11 cellular contexts compared by ENCODE assay signal in the genomic region with DNA sequence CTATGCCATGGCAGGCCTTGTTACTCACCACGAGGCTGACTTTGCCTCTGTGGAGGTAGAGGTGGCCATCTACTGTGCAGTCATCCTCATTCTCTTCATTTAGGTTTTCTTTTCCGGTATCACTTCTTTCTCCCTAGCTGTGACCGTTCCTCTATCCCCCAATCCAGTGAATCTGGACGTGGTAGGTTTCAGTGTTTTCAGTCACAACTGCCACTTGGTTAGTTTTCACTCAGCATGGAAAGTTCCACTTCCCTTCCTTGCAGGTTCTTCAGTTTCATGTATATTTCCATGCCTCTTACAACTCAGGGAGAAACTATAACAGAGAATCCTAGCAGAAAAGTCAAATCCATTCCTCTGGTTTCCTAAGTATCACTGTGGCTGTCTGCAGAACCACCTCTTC. TPM values are rescaled to one million over a fixed set of nuclear protein-coding genes. Genes with fewer than 3 reads are reported as not detected.
DNase-seq lines count a peak whose midpoint lies in the region; ATAC-seq and TF ChIP-seq lines count a peak whose summit lies in the region.
"Had no signal": no experiment of that assay in that cellular context is flagged by ENCODE, and none has a peak within 500 bp of the region (broad histone marks: within the 10 kb centered on the region; RNA-seq: fewer than 3 reads in every experiment).

No MANE protein-coding gene starts in this region.

- H3K9ac ChIP-seq in mammary epithelial cell (ENCODE audit: insufficient read depth, low read length), result no peak overlapping the region

- no peaks in the 10 kb centered on the region for H4K20me1 ChIP-seq in mammary epithelial cell (ENCODE audit: insufficient read depth, low read length)

- H3K4me3 Mint-ChIP-seq in MCF 10A (ENCODE audit: unreplicated experiment) (peak overlapping the region; percentile 95), progenitor cell of endocrine pancreas (ENCODE audit: low read depth) (no peak overlapping the region)

- CTCF ChIA-PET in MCF 10A (lab: Yijun Ruan, JAX), result interaction anchor here (1.0 to 1.9 kb wide), 6 partner anchors 8 to 117 kb away, joined by 3 to 12 read pairs (median 6); no protein-coding TSS in a partner anchor
- CTCF ChIA-PET in mammary epithelial cell (lab: Charles Lee; ENCODE audit: low non-redundant PET), result no interaction called here

- intact Hi-C loops in MCF 10A (cut with micrococcal nuclease), result no loop called here
- intact Hi-C loops in mammary epithelial cell (cut with micrococcal nuclease), result no loop called here
- intact Hi-C loops in left colon (cut with DNase I, micrococcal nuclease), result no loop called here

- H3K27ac ChIP-seq in mammary epithelial cell (ENCODE audit: insufficient read depth, low read depth, low read length), result no peak overlapping the region
- H3K27ac ChIP-seq in RWPE2 (ENCODE audit: poor library complexity, severe bottlenecking), result peak overlapping the region; percentile 72
- no peak overlapping the region for H3K27ac ChIP-seq in thymus (ENCODE audit: low read depth)
- H3K27ac ChIP-seq: ovary had no signal

- no peaks in the 10 kb centered on the region for H3K9me3 ChIP-seq in mammary epithelial cell (replicated peaks; ENCODE audit: insufficient read depth, low read length)
- no peaks in the 10 kb centered on the region for H3K9me3 ChIP-seq in RWPE2 (ENCODE audit: severe bottlenecking)
- no peaks in the 10 kb centered on the region for H3K9me3 ChIP-seq in thymus (ENCODE audit: control insufficient read depth)
- H3K9me3 ChIP-seq: ovary had no signal

- WGBS in mammary epithelial cell (ENCODE audit: low coverage, missing lambda C conversion rate), result 98% methylated on average over 4 of the region's 4 CpGs
- WGBS in thymus, result 86% methylated on average over 4 of the region's 4 CpGs

- H3K4me2 ChIP-seq in mammary epithelial cell (ENCODE audit: insufficient read depth, low read depth, low read length), result no peak overlapping the region

- ATAC-seq in RWPE2 (ENCODE audit: low read depth) (no peak), GM19452 (IDR thresholded peaks at IDR 0.05; ENCODE audit: unreplicated experiment) (no peak), left colon (no peak)

- H3K4me3 ChIP-seq in mammary epithelial cell (replicated peaks in 1 of 3; ENCODE audit: insufficient read depth in 1 of 3, low read depth in 2 of 3, low read length in 3 of 3), result no peak overlapping the region
- no peak overlapping the region for H3K4me3 ChIP-seq in RWPE2 (ENCODE audit: severe bottlenecking)
- peak overlapping the region; percentile 2 for H3K4me3 ChIP-seq in thymus (ENCODE audit: low read length)
- H3K4me3 ChIP-seq: ovary had no signal

- dilution Hi-C loops in mammary epithelial cell (cut with HindIII; ENCODE audit: low sequenced_read_pairs), result no loop called here

- in situ Hi-C loops in mammary epithelial cell (cut with MboI; ENCODE audit: low sequenced_read_pairs in 2 of 2), result no loop called here

- peaks cover 89% of the 10 kb centered on the region for H3K79me2 ChIP-seq in mammary epithelial cell (ENCODE audit: insufficient read depth, low read length)

- POLR2A ChIA-PET in MCF 10A (lab: Yijun Ruan, JAX), result interaction anchor here (0.9 to 6.1 kb wide), 8 partner anchors 9 to 184 kb away, joined by 3 to 62 read pairs (median 7); a partner anchor contains a TSS

- H3K27ac Mint-ChIP-seq in MCF 10A (ENCODE audit: low read depth, unreplicated experiment) (no peak overlapping the region), progenitor cell of endocrine pancreas (no peak overlapping the region)

- TF ChIP-seq CTCF in MCF 10A (IDR thresholded peaks at IDR 0.05; ENCODE audit: unreplicated experiment) (no peak), mammary epithelial cell (conservative IDR thresholded peaks at IDR 0.05 in 1 of 2, IDR thresholded peaks at IDR 0.05 in 1 of 2; ENCODE audit: extremely low read depth in 1 of 2, insufficient read depth in 1 of 2, low read depth in 1 of 2, low read length in 2 of 2) (no peak), RWPE2 (IDR thresholded peaks at IDR 0.05; ENCODE audit: poor library complexity, severe bottlenecking) (no peak), progenitor cell of endocrine pancreas (IDR thresholded peaks at IDR 0.05; ENCODE audit: unreplicated experiment) (no peak)

- H3K27me3 ChIP-seq in mammary epithelial cell (ENCODE audit: insufficient read depth, low read length) (no peaks in the 10 kb centered on the region), RWPE2 (ENCODE audit: insufficient read depth, poor library complexity, severe bottlenecking) (no peaks in the 10 kb centered on the region), thymus (ENCODE audit: control insufficient read depth, insufficient read depth) (no peaks in the 10 kb centered on the region)
- H3K27me3 ChIP-seq: ovary had no signal

- H3K9me3 Mint-ChIP-seq in MCF 10A (ENCODE audit: unreplicated experiment) (no peaks in the 10 kb centered on the region), progenitor cell of endocrine pancreas (ENCODE audit: low read depth) (no peaks in the 10 kb centered on the region)

- DNase-seq in MCF 10A (ENCODE audit: unreplicated experiment) (no peak), mammary epithelial cell (no peak), RWPE2 (ENCODE audit: low spot score) (no peak), globus pallidus (ENCODE audit: low spot score) (peak; percentile 8), progenitor cell of endocrine pancreas (ENCODE audit: low spot score, unreplicated experiment) (no peak), left colon (no peak)
- DNase-seq: NCI-H1694, ovary, SHP77 had no signal

- BruUV-seq in MCF 10A (replicated peaks; lab: Mats Ljungman, UMichigan) (no TSS peak), mammary epithelial cell (replicated peaks; lab: Mats Ljungman, UMichigan) (no TSS peak)

- H3K27me3 Mint-ChIP-seq in MCF 10A (ENCODE audit: insufficient read depth, unreplicated experiment) (no peaks in the 10 kb centered on the region), progenitor cell of endocrine pancreas (no peaks in the 10 kb centered on the region)

- peaks cover 9% of the 10 kb centered on the region for H3K36me3 ChIP-seq in mammary epithelial cell (ENCODE audit: insufficient read depth, low read length)
- H3K36me3 ChIP-seq in RWPE2 (ENCODE audit: low read depth), result peaks cover 34% of the 10 kb centered on the region
- H3K36me3 ChIP-seq in thymus (ENCODE audit: control insufficient read depth, insufficient read depth), result no peaks in the 10 kb centered on the region
- H3K36me3 ChIP-seq: ovary had no signal

- H3K4me1 ChIP-seq in mammary epithelial cell (ENCODE audit: insufficient read depth, low read length) (peaks cover 32% of the 10 kb centered on the region), RWPE2 (ENCODE audit: insufficient read depth, poor library complexity, severe bottlenecking) (peaks cover 34% of the 10 kb centered on the region), thymus (ENCODE audit: control insufficient read depth, insufficient read depth, low read length) (peaks cover 37% of the 10 kb centered on the region)

- H3K36me3 Mint-ChIP-seq in MCF 10A (ENCODE audit: insufficient read depth, unreplicated experiment) (peaks cover 22% of the 10 kb centered on the region), progenitor cell of endocrine pancreas (ENCODE audit: insufficient read depth) (peaks cover 14% of the 10 kb centered on the region)

- H3K4me1 Mint-ChIP-seq in MCF 10A (ENCODE audit: insufficient read depth, unreplicated experiment) (peaks cover 67% of the 10 kb centered on the region), progenitor cell of endocrine pancreas (ENCODE audit: low read depth) (peaks cover 29% of the 10 kb centered on the region)

- H2AFZ ChIP-seq in mammary epithelial cell (ENCODE audit: low read depth, low read length), result no peak overlapping the region

RNA-seq across cellular contexts. Expression of a gene that starts 1.9 kb away (rescaled TPM):
- total RNA-seq in MCF 10A (2022) (35.6 and 38.3 TPM in 2 replicates), mammary epithelial cell (10 to 100 TPM; 33.6 to 38.3 TPM), progenitor cell of endocrine pancreas (42.7 and 43.2 TPM in 2 replicates), left colon (10 to 100 TPM; 21.9 to 26.9 TPM)
- polyA plus RNA-seq in mammary epithelial cell (18.3 TPM), thymus (32.2 TPM)
- 9.7 TPM for polyA minus RNA-seq in mammary epithelial cell

RNA-seq across cellular contexts. Expression of a gene that starts 2.0 kb away (rescaled TPM):
- 22.4 and 27.9 TPM in 2 replicates for total RNA-seq in MCF 10A (2022)
- total RNA-seq in mammary epithelial cell, result 10 to 100 TPM; 16.3 to 20.8 TPM
- polyA plus RNA-seq in mammary epithelial cell, result 20.7 TPM
- polyA minus RNA-seq in mammary epithelial cell, result 21.7 TPM
- polyA plus RNA-seq in thymus, result 18.5 TPM
- 23.2 and 25.4 TPM in 2 replicates for total RNA-seq in progenitor cell of endocrine pancreas
- total RNA-seq in left colon, result 10 to 100 TPM; 12.5 to 12.8 TPM

RNA-seq across cellular contexts. Expression of a gene that starts 30.6 kb away (rescaled TPM):
- total RNA-seq in MCF 10A (2022) (41.0 and 58.9 TPM in 2 replicates), mammary epithelial cell (10 to 100 TPM; 35.7 to 38.3 TPM), progenitor cell of endocrine pancreas (36.4 and 38.7 TPM in 2 replicates), left colon (10 to 100 TPM; 27.9 to 30.7 TPM)
- polyA plus RNA-seq in mammary epithelial cell (21.5 TPM), thymus (32.9 TPM)
- polyA minus RNA-seq in mammary epithelial cell, result 61.8 TPM

RNA-seq across cellular contexts. Expression of a gene that starts 52.6 kb away (rescaled TPM):
- total RNA-seq in MCF 10A (2022) (4.0 and 4.8 TPM in 2 replicates), mammary epithelial cell (10 to 100 TPM in 1 of 2 donors, 1 to 10 TPM in 1; 6.1 to 16.5 TPM), progenitor cell of endocrine pancreas (4.0 and 4.2 TPM in 2 replicates), left colon (1 to 10 TPM; 7.0 to 7.1 TPM)
- polyA plus RNA-seq in mammary epithelial cell (4.1 TPM), thymus (2.9 TPM)
- 3.9 TPM for polyA minus RNA-seq in mammary epithelial cell
